In the genomic region with DNA sequence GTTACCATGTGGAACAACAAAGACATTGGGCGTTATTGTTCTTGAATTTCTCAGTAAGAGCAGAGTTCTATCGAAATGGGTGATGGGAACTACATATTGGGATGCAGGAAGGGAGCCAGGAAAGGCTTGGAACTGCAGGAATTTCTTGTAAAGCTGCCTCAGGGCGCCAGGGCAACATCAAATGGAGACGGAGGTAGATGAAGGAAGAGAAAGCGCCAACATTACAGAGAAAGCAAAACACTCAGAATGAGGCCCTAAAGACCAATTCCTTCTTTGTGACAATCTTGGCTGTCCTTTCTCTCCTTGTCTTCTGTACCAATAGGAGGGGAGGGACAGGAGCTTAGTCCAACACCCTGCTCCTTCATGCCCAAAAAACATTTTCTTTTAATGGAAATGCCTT, we compare ENCODE assay signal across 1 cellular context.
TF ChIP-seq lines count a peak whose summit lies in the region.

No MANE protein-coding gene starts in this region.

TF ChIP-seq in H1, 55 proteins besides CTCF, POLR2A, EP300 and RAD21 (continued from another document):
- TF ChIP-seq, protein P1, sequence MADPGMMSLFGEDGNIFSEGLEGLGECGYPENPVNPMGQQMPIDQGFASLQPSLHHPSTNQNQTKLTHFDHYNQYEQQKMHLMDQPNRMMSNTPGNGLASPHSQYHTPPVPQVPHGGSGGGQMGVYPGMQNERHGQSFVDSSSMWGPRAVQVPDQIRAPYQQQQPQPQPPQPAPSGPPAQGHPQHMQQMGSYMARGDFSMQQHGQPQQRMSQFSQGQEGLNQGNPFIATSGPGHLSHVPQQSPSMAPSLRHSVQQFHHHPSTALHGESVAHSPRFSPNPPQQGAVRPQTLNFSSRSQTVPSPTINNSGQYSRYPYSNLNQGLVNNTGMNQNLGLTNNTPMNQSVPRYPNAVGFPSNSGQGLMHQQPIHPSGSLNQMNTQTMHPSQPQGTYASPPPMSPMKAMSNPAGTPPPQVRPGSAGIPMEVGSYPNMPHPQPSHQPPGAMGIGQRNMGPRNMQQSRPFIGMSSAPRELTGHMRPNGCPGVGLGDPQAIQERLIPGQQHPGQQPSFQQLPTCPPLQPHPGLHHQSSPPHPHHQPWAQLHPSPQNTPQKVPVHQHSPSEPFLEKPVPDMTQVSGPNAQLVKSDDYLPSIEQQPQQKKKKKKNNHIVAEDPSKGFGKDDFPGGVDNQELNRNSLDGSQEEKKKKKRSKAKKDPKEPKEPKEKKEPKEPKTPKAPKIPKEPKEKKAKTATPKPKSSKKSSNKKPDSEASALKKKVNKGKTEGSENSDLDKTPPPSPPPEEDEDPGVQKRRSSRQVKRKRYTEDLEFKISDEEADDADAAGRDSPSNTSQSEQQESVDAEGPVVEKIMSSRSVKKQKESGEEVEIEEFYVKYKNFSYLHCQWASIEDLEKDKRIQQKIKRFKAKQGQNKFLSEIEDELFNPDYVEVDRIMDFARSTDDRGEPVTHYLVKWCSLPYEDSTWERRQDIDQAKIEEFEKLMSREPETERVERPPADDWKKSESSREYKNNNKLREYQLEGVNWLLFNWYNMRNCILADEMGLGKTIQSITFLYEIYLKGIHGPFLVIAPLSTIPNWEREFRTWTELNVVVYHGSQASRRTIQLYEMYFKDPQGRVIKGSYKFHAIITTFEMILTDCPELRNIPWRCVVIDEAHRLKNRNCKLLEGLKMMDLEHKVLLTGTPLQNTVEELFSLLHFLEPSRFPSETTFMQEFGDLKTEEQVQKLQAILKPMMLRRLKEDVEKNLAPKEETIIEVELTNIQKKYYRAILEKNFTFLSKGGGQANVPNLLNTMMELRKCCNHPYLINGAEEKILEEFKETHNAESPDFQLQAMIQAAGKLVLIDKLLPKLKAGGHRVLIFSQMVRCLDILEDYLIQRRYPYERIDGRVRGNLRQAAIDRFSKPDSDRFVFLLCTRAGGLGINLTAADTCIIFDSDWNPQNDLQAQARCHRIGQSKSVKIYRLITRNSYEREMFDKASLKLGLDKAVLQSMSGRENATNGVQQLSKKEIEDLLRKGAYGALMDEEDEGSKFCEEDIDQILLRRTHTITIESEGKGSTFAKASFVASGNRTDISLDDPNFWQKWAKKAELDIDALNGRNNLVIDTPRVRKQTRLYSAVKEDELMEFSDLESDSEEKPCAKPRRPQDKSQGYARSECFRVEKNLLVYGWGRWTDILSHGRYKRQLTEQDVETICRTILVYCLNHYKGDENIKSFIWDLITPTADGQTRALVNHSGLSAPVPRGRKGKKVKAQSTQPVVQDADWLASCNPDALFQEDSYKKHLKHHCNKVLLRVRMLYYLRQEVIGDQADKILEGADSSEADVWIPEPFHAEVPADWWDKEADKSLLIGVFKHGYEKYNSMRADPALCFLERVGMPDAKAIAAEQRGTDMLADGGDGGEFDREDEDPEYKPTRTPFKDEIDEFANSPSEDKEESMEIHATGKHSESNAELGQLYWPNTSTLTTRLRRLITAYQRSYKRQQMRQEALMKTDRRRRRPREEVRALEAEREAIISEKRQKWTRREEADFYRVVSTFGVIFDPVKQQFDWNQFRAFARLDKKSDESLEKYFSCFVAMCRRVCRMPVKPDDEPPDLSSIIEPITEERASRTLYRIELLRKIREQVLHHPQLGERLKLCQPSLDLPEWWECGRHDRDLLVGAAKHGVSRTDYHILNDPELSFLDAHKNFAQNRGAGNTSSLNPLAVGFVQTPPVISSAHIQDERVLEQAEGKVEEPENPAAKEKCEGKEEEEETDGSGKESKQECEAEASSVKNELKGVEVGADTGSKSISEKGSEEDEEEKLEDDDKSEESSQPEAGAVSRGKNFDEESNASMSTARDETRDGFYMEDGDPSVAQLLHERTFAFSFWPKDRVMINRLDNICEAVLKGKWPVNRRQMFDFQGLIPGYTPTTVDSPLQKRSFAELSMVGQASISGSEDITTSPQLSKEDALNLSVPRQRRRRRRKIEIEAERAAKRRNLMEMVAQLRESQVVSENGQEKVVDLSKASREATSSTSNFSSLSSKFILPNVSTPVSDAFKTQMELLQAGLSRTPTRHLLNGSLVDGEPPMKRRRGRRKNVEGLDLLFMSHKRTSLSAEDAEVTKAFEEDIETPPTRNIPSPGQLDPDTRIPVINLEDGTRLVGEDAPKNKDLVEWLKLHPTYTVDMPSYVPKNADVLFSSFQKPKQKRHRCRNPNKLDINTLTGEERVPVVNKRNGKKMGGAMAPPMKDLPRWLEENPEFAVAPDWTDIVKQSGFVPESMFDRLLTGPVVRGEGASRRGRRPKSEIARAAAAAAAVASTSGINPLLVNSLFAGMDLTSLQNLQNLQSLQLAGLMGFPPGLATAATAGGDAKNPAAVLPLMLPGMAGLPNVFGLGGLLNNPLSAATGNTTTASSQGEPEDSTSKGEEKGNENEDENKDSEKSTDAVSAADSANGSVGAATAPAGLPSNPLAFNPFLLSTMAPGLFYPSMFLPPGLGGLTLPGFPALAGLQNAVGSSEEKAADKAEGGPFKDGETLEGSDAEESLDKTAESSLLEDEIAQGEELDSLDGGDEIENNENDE (IDR thresholded peaks at IDR 0.05; ENCODE audit: insufficient replicate concordance, low read length) = no peak
- TF ChIP-seq POU5F1 (IDR thresholded peaks at IDR 0.05; ENCODE audit: low read depth, low read length) (no peak), CTBP2 (IDR thresholded peaks at IDR 0.05; ENCODE audit: borderline replicate concordance, insufficient read depth, insufficient read length, low read length) (no peak), JUN (IDR thresholded peaks at IDR 0.05; ENCODE audit: low read depth, low read length) (no peak), SP1 (IDR thresholded peaks at IDR 0.05; ENCODE audit: low read depth, low read length) (no peak), SIX5 (IDR thresholded peaks at IDR 0.05; ENCODE audit: low read depth, low read length) (no peak), NRF1 (IDR thresholded peaks at IDR 0.05; ENCODE audit: low read depth, low read length) (no peak)
